In the genomic region with DNA sequence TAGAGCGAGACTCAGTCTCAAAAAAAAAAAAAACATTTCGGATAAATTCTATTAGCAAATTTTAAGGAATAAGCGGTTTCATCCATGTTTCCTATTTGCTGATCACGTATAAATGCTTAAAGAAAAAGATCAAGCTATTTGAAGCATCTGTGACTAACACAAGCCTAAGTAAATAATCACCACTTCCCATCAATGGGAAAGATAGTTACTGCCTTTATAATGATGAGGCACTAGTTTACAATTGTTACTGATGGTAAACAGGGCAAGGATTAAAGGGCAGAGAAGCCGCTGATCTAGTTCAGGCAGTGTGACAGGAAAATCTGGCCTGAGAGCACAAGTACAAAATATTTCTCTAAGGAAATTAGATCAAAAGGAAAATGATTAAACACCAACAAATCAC, we compare ENCODE assay signal across 1 cellular context.
TF ChIP-seq lines count a peak whose summit lies in the region.

No MANE protein-coding gene starts in this region.

TF ChIP-seq in HepG2, 621 proteins besides CTCF, POLR2A, EP300 and RAD21 (continued from another document):
- TF ChIP-seq, protein P1, sequence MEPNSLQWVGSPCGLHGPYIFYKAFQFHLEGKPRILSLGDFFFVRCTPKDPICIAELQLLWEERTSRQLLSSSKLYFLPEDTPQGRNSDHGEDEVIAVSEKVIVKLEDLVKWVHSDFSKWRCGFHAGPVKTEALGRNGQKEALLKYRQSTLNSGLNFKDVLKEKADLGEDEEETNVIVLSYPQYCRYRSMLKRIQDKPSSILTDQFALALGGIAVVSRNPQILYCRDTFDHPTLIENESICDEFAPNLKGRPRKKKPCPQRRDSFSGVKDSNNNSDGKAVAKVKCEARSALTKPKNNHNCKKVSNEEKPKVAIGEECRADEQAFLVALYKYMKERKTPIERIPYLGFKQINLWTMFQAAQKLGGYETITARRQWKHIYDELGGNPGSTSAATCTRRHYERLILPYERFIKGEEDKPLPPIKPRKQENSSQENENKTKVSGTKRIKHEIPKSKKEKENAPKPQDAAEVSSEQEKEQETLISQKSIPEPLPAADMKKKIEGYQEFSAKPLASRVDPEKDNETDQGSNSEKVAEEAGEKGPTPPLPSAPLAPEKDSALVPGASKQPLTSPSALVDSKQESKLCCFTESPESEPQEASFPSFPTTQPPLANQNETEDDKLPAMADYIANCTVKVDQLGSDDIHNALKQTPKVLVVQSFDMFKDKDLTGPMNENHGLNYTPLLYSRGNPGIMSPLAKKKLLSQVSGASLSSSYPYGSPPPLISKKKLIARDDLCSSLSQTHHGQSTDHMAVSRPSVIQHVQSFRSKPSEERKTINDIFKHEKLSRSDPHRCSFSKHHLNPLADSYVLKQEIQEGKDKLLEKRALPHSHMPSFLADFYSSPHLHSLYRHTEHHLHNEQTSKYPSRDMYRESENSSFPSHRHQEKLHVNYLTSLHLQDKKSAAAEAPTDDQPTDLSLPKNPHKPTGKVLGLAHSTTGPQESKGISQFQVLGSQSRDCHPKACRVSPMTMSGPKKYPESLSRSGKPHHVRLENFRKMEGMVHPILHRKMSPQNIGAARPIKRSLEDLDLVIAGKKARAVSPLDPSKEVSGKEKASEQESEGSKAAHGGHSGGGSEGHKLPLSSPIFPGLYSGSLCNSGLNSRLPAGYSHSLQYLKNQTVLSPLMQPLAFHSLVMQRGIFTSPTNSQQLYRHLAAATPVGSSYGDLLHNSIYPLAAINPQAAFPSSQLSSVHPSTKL (CRISPR knock-in tag; IDR thresholded peaks at IDR 0.05) = peak; percentile 84
- peak; percentile 83 for TF ChIP-seq GATAD2A (CRISPR knock-in tag; IDR thresholded peaks at IDR 0.05)
- TF ChIP-seq, protein P2, sequence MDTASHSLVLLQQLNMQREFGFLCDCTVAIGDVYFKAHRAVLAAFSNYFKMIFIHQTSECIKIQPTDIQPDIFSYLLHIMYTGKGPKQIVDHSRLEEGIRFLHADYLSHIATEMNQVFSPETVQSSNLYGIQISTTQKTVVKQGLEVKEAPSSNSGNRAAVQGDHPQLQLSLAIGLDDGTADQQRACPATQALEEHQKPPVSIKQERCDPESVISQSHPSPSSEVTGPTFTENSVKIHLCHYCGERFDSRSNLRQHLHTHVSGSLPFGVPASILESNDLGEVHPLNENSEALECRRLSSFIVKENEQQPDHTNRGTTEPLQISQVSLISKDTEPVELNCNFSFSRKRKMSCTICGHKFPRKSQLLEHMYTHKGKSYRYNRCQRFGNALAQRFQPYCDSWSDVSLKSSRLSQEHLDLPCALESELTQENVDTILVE (CRISPR knock-in tag; IDR thresholded peaks at IDR 0.05) = 0 out of 2 replicates have a peak, but pooled peaks have one; percentile 24
- TF ChIP-seq HMG20A (CRISPR knock-in tag; IDR thresholded peaks at IDR 0.05; ENCODE audit: borderline replicate concordance) = peak; percentile 77; the same call in 1 of the 2 replicates
- peak; percentile 59 for TF ChIP-seq RARA (CRISPR knock-in tag; IDR thresholded peaks at IDR 0.05)
- peak; percentile 93 for TF ChIP-seq FOXP1 (IDR thresholded peaks at IDR 0.05)
- peak; percentile 98 for TF ChIP-seq FOXP1 (CRISPR knock-in tag; IDR thresholded peaks at IDR 0.05)
- no peak for TF ChIP-seq ARNT2 (CRISPR knock-in tag; IDR thresholded peaks at IDR 0.05; ENCODE audit: low read depth)
- 0 out of 2 replicates have a peak, but pooled peaks have one; percentile 23 for TF ChIP-seq JUNB (CRISPR knock-in tag; IDR thresholded peaks at IDR 0.05; ENCODE audit: borderline replicate concordance)
- peak; percentile 56; the same call in 1 of the 2 replicates for TF ChIP-seq KDM6A (CRISPR knock-in tag; IDR thresholded peaks at IDR 0.05; ENCODE audit: low read depth)
- no peak for TF ChIP-seq CBX5 (CRISPR knock-in tag; IDR thresholded peaks at IDR 0.05; ENCODE audit: borderline replicate concordance)
- TF ChIP-seq, protein P3, sequence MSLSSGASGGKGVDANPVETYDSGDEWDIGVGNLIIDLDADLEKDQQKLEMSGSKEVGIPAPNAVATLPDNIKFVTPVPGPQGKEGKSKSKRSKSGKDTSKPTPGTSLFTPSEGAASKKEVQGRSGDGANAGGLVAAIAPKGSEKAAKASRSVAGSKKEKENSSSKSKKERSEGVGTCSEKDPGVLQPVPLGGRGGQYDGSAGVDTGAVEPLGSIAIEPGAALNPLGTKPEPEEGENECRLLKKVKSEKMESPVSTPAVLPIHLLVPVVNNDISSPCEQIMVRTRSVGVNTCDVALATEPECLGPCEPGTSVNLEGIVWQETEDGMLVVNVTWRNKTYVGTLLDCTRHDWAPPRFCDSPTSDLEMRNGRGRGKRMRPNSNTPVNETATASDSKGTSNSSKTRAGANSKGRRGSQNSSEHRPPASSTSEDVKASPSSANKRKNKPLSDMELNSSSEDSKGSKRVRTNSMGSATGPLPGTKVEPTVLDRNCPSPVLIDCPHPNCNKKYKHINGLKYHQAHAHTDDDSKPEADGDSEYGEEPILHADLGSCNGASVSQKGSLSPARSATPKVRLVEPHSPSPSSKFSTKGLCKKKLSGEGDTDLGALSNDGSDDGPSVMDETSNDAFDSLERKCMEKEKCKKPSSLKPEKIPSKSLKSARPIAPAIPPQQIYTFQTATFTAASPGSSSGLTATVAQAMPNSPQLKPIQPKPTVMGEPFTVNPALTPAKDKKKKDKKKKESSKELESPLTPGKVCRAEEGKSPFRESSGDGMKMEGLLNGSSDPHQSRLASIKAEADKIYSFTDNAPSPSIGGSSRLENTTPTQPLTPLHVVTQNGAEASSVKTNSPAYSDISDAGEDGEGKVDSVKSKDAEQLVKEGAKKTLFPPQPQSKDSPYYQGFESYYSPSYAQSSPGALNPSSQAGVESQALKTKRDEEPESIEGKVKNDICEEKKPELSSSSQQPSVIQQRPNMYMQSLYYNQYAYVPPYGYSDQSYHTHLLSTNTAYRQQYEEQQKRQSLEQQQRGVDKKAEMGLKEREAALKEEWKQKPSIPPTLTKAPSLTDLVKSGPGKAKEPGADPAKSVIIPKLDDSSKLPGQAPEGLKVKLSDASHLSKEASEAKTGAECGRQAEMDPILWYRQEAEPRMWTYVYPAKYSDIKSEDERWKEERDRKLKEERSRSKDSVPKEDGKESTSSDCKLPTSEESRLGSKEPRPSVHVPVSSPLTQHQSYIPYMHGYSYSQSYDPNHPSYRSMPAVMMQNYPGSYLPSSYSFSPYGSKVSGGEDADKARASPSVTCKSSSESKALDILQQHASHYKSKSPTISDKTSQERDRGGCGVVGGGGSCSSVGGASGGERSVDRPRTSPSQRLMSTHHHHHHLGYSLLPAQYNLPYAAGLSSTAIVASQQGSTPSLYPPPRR (CRISPR knock-in tag; IDR thresholded peaks at IDR 0.05; ENCODE audit: borderline replicate concordance) = peak; percentile 71
- TF ChIP-seq ZNF773 (CRISPR knock-in tag; IDR thresholded peaks at IDR 0.05; ENCODE audit: borderline replicate concordance) = no peak
- no peak for TF ChIP-seq ZNF501 (CRISPR knock-in tag; IDR thresholded peaks at IDR 0.05)
- TF ChIP-seq SOX6 (IDR thresholded peaks at IDR 0.05) = no peak
- TF ChIP-seq SOX6 (CRISPR knock-in tag; IDR thresholded peaks at IDR 0.05) = peak; percentile 77
- peak; percentile 68 to 73 for TF ChIP-seq MAFK (conservative IDR thresholded peaks at IDR 0.05 in 1 of 2, IDR thresholded peaks at IDR 0.05 in 1 of 2; ENCODE audit: low read length in 2 of 2)
- peak; percentile 32; the same call in 1 of the 2 replicates for TF ChIP-seq GFI1 (CRISPR knock-in tag; IDR thresholded peaks at IDR 0.05; ENCODE audit: borderline replicate concordance)
- TF ChIP-seq, protein P4, sequence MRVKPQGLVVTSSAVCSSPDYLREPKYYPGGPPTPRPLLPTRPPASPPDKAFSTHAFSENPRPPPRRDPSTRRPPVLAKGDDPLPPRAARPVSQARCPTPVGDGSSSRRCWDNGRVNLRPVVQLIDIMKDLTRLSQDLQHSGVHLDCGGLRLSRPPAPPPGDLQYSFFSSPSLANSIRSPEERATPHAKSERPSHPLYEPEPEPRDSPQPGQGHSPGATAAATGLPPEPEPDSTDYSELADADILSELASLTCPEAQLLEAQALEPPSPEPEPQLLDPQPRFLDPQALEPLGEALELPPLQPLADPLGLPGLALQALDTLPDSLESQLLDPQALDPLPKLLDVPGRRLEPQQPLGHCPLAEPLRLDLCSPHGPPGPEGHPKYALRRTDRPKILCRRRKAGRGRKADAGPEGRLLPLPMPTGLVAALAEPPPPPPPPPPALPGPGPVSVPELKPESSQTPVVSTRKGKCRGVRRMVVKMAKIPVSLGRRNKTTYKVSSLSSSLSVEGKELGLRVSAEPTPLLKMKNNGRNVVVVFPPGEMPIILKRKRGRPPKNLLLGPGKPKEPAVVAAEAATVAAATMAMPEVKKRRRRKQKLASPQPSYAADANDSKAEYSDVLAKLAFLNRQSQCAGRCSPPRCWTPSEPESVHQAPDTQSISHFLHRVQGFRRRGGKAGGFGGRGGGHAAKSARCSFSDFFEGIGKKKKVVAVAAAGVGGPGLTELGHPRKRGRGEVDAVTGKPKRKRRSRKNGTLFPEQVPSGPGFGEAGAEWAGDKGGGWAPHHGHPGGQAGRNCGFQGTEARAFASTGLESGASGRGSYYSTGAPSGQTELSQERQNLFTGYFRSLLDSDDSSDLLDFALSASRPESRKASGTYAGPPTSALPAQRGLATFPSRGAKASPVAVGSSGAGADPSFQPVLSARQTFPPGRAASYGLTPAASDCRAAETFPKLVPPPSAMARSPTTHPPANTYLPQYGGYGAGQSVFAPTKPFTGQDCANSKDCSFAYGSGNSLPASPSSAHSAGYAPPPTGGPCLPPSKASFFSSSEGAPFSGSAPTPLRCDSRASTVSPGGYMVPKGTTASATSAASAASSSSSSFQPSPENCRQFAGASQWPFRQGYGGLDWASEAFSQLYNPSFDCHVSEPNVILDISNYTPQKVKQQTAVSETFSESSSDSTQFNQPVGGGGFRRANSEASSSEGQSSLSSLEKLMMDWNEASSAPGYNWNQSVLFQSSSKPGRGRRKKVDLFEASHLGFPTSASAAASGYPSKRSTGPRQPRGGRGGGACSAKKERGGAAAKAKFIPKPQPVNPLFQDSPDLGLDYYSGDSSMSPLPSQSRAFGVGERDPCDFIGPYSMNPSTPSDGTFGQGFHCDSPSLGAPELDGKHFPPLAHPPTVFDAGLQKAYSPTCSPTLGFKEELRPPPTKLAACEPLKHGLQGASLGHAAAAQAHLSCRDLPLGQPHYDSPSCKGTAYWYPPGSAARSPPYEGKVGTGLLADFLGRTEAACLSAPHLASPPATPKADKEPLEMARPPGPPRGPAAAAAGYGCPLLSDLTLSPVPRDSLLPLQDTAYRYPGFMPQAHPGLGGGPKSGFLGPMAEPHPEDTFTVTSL (CRISPR knock-in tag; IDR thresholded peaks at IDR 0.05; ENCODE audit: borderline replicate concordance) = peak; percentile 84; the same call in 1 of the 2 replicates
- TF ChIP-seq ZMYM2 (CRISPR knock-in tag; IDR thresholded peaks at IDR 0.05) = no peak
- TF ChIP-seq PRMT3 (CRISPR knock-in tag; IDR thresholded peaks at IDR 0.05; ENCODE audit: borderline replicate concordance, low read depth) = no peak
- peak; percentile 40; the same call in 1 of the 2 replicates for TF ChIP-seq FOXO1 (CRISPR knock-in tag; IDR thresholded peaks at IDR 0.05)
- TF ChIP-seq THAP11 (CRISPR knock-in tag; IDR thresholded peaks at IDR 0.05) = peak; percentile 40; the same call in 1 of the 2 replicates
- TF ChIP-seq, protein P5, sequence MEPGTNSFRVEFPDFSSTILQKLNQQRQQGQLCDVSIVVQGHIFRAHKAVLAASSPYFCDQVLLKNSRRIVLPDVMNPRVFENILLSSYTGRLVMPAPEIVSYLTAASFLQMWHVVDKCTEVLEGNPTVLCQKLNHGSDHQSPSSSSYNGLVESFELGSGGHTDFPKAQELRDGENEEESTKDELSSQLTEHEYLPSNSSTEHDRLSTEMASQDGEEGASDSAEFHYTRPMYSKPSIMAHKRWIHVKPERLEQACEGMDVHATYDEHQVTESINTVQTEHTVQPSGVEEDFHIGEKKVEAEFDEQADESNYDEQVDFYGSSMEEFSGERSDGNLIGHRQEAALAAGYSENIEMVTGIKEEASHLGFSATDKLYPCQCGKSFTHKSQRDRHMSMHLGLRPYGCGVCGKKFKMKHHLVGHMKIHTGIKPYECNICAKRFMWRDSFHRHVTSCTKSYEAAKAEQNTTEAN (CRISPR knock-in tag; conservative IDR thresholded peaks at IDR 0.05) = peak; percentile 81; the same call in 1 of the 2 replicates
- TF ChIP-seq NFIC (IDR thresholded peaks at IDR 0.05; ENCODE audit: low read length) = peak; percentile 44; the same call in 1 of the 2 replicates
- no peak for TF ChIP-seq MEF2D (CRISPR knock-in tag; IDR thresholded peaks at IDR 0.05)
- TF ChIP-seq FOXA1 (IDR thresholded peaks at IDR 0.05) = peak; percentile 85
- peak; percentile 81 for TF ChIP-seq FOXA1 (CRISPR knock-in tag; IDR thresholded peaks at IDR 0.05)
- no peak; the same call in 1 of the 2 replicates for TF ChIP-seq NR2F6 (IDR thresholded peaks at IDR 0.05)
- peak; percentile 69; the same call in 1 of the 2 replicates for TF ChIP-seq NR2F6 (CRISPR knock-in tag; IDR thresholded peaks at IDR 0.05)
- peak; percentile 48; the same call in 1 of the 2 replicates for TF ChIP-seq HNF4G (IDR thresholded peaks at IDR 0.05; ENCODE audit: borderline replicate concordance, low read depth, low read length)
- TF ChIP-seq HNF4G (CRISPR knock-in tag; IDR thresholded peaks at IDR 0.05; ENCODE audit: borderline replicate concordance, low read depth) = no peak
- TF ChIP-seq SRSF1 (optimal IDR thresholded peaks at IDR 0.05; ENCODE audit: low read depth, low read length) = no peak
- 0 out of 2 replicates have a peak, but pooled peaks have one; percentile 44 for TF ChIP-seq GATAD1 (CRISPR knock-in tag; IDR thresholded peaks at IDR 0.05)
- TF ChIP-seq, protein P6, sequence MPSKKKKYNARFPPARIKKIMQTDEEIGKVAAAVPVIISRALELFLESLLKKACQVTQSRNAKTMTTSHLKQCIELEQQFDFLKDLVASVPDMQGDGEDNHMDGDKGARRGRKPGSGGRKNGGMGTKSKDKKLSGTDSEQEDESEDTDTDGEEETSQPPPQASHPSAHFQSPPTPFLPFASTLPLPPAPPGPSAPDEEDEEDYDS (CRISPR knock-in tag; IDR thresholded peaks at IDR 0.05) = peak; percentile 29; the same call in 1 of the 2 replicates
- 0 out of 2 replicates have a peak, but pooled peaks have one; percentile 23 for TF ChIP-seq HDAC2 (CRISPR knock-in tag; IDR thresholded peaks at IDR 0.05)
- TF ChIP-seq FOXK2 (IDR thresholded peaks at IDR 0.05) = peak; percentile 60; the same call in 1 of the 2 replicates
- TF ChIP-seq ZNF703 (CRISPR knock-in tag; IDR thresholded peaks at IDR 0.05; ENCODE audit: borderline replicate concordance) = no peak
- no peak for TF ChIP-seq NCOR1 (IDR thresholded peaks at IDR 0.05; ENCODE audit: borderline replicate concordance, low read length)
- 0 out of 2 replicates have a peak, but pooled peaks have one; percentile 31 for TF ChIP-seq HHEX (CRISPR knock-in tag; IDR thresholded peaks at IDR 0.05)
- TF ChIP-seq TBX3 (IDR thresholded peaks at IDR 0.05; ENCODE audit: borderline replicate concordance) = peak; percentile 52; the same call in 1 of the 2 replicates
- peak; percentile 45 for TF ChIP-seq MED1 (CRISPR knock-in tag; IDR thresholded peaks at IDR 0.05)
- 0 out of 2 replicates have a peak, but pooled peaks have one; percentile 19 for TF ChIP-seq KAT8 (CRISPR knock-in tag; IDR thresholded peaks at IDR 0.05)
- TF ChIP-seq CREM (IDR thresholded peaks at IDR 0.05) = peak; percentile 33; the same call in 1 of the 2 replicates
- TF ChIP-seq CREM (CRISPR knock-in tag; IDR thresholded peaks at IDR 0.05) = no peak
- TF ChIP-seq HNF4A (CRISPR knock-in tag; IDR thresholded peaks at IDR 0.05) = peak; percentile 38
- TF ChIP-seq MIXL1 (CRISPR knock-in tag; IDR thresholded peaks at IDR 0.05) = peak; percentile 63
- TF ChIP-seq RXRB (CRISPR knock-in tag; IDR thresholded peaks at IDR 0.05; ENCODE audit: borderline replicate concordance) = peak; percentile 60; the same call in 1 of the 2 replicates
- no peak for TF ChIP-seq SOX13 (IDR thresholded peaks at IDR 0.05)
- TF ChIP-seq SOX13 (CRISPR knock-in tag; conservative IDR thresholded peaks at IDR 0.05 in 1 of 2, IDR thresholded peaks at IDR 0.05 in 1 of 2) = peak in 1 of 2 experiments; percentile 70; a peak in 1 of 4 replicates
